Comparison of ENCODE assay signal across 8 cellular contexts in the genomic region with DNA sequence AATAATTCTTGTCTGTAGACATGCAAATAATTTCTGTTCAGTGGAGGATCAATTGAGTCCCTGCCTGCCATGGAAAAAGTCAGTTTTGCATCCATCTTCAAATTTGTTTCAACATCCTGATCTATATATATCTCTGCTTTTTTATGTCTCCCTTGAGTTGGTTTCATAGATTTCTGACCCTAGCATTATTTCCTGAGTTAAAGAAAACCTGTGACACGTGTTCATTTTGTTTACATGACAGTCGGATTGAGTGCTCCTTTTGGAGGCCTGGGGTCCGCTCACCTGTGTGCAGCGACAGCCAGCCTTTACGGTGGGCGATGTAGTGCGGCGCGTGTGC. TPM values are rescaled to one million over a fixed set of nuclear protein-coding genes. Genes with fewer than 3 reads are reported as not detected.
A peak's percentile ranks its signal among the peaks of the same experiment; 100 is the strongest.
DNase-seq lines count a peak whose midpoint lies in the region; ATAC-seq and TF ChIP-seq lines count a peak whose summit lies in the region.

No MANE protein-coding gene starts in this region.

- peak; percentile 4 for ATAC-seq in GM21619 (IDR thresholded peaks at IDR 0.05; ENCODE audit: unreplicated experiment)
- ATAC-seq in HG02642 (IDR thresholded peaks at IDR 0.05; ENCODE audit: poor library complexity, unreplicated experiment) = no peak

- H3K36me3 ChIP-seq in NT2/D1 (ENCODE audit: insufficient read depth, insufficient read length, low read length) = peaks cover 28% of the 10 kb centered on the region
- H3K36me3 ChIP-seq in osteoblast (ENCODE audit: insufficient read depth, low read length) = peaks cover 18% of the 10 kb centered on the region

- intact Hi-C loops in posterior cingulate gyrus (cut with DNase I) = loop anchor here (1.0 kb wide), 1 partner anchor 58 kb away; a partner anchor contains a TSS

- H3K4me2 ChIP-seq in osteoblast (ENCODE audit: insufficient read depth, low read length) = peak overlapping the region; percentile 97

- H4K20me1 ChIP-seq in osteoblast (ENCODE audit: insufficient read depth, low read length) = no peaks in the 10 kb centered on the region

- H3K79me2 ChIP-seq in osteoblast (ENCODE audit: insufficient read depth, low read length) = peaks cover 13% of the 10 kb centered on the region

- H3K27me3 ChIP-seq in NT2/D1 (ENCODE audit: insufficient read depth, insufficient read length) = peaks cover 5% of the 10 kb centered on the region
- no peaks in the 10 kb centered on the region for H3K27me3 ChIP-seq in osteoblast (ENCODE audit: insufficient read depth, low read length)

- peak overlapping the region; percentile 88 for H3K9ac ChIP-seq in NT2/D1 (ENCODE audit: insufficient read length, low read depth)

- peak overlapping the region; percentile 81 for H2AFZ ChIP-seq in osteoblast (ENCODE audit: low read length)

- H3K9me3 ChIP-seq in NT2/D1 (ENCODE audit: insufficient read depth, low read length) (peaks cover 16% of the 10 kb centered on the region), osteoblast (ENCODE audit: low read depth, low read length) (no peaks in the 10 kb centered on the region)

- no peak for DNase-seq in NT2/D1 (ENCODE audit: low read depth, low spot score)
- DNase-seq in epithelial cell of esophagus (ENCODE audit: low read depth) = no peak
- DNase-seq in osteoblast (ENCODE audit: insufficient read length, low spot score, missing footprints) = no peak
- DNase-seq in posterior cingulate gyrus = no peak
- DNase-seq in NCI-H510A treated with DMSO at 0.1 percent for 48 hours (lab: John Stamatoyannopoulos, UW) = no peak
- no peak for DNase-seq in glomerular visceral epithelial cell (ENCODE audit: extremely low spot score)

- peak overlapping the region; percentile 42 for H3K27ac ChIP-seq in osteoblast (ENCODE audit: low read depth, low read length)

- H3K4me3 ChIP-seq in NT2/D1 (ENCODE audit: insufficient read length, low read depth) (peak overlapping the region; percentile 91), epithelial cell of esophagus (ENCODE audit: low read length) (peak overlapping the region; percentile 71), osteoblast (ENCODE audit: insufficient read depth, low read length) (peak overlapping the region; percentile 78)

- peaks cover 7% of the 10 kb centered on the region for H3K4me1 ChIP-seq in NT2/D1 (ENCODE audit: insufficient read depth, insufficient read length)
- peaks cover 39% of the 10 kb centered on the region for H3K4me1 ChIP-seq in osteoblast (ENCODE audit: insufficient read depth, low read length)

- TF ChIP-seq CTCF in epithelial cell of esophagus (IDR thresholded peaks at IDR 0.05; ENCODE audit: insufficient read depth, low read depth, low read length, missing control alignments) = no peak
- TF ChIP-seq CTCF in osteoblast (IDR thresholded peaks at IDR 0.05; ENCODE audit: extremely low read depth, low read depth, low read length) = no peak

RNA-seq across cellular contexts. Expression of a gene that starts 0.7 kb away (rescaled TPM):
- total RNA-seq in osteoblast = 69.0 and 93.7 TPM in 2 replicates

RNA-seq across cellular contexts. Expression of a gene that starts 37.7 kb away (rescaled TPM):
- total RNA-seq in osteoblast = 28.9 and 30.4 TPM in 2 replicates

RNA-seq across cellular contexts. Expression of a gene that starts 57.6 kb away (rescaled TPM):
- 19.2 and 22.1 TPM in 2 replicates for total RNA-seq in osteoblast
